ENCODE assay signal across 11 cellular contexts in the genomic region with DNA sequence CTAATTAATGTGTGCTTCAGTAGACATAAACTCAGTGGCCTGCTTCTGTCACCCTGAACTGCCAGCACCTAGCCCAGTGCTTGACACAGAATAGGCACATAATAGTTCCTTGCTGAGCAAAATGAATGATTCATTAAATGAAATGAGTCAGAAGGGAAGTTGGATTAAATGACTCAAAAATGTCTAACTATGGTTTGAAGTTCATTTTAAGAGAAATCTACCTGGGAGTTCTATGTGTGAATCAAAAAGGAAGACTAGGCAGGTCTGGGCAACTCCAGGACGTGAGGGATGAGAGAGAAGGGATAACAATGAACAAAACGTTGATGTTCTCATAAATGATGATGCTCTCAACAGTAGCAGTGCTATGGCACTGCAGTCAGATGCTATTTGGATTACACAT.
DNase-seq lines count a peak whose midpoint lies in the region; ATAC-seq, FAIRE-seq and TF ChIP-seq lines count a peak whose summit lies in the region.
"Had no signal": no experiment of that assay in that cellular context is flagged by ENCODE, and none has a peak within 500 bp of the region (broad histone marks: within the 10 kb centered on the region; RNA-seq: fewer than 3 reads in every experiment).

No MANE protein-coding gene starts in this region.

- ATAC-seq in GM18858 (IDR thresholded peaks at IDR 0.05; ENCODE audit: unreplicated experiment) (peak; percentile 86), omental fat pad (ENCODE audit: low FRiP score) (no peak)
- ATAC-seq: naive thymus-derived CD4-positive, alpha-beta T cell had no signal

- FAIRE-seq in H54 (lab: Jason Lieb, UNC) (peak; percentile 68), HTR-8/SVneo (lab: Jason Lieb, UNC) (peak; percentile 33)

- H3K4me3 Mint-ChIP-seq in mesothelial cell of epicardium = no peak overlapping the region

- no peaks in the 10 kb centered on the region for H3K27me3 Mint-ChIP-seq in mesothelial cell of epicardium (ENCODE audit: low read depth)

- no peaks in the 10 kb centered on the region for H3K9me3 Mint-ChIP-seq in mesothelial cell of epicardium
- H3K9me3 Mint-ChIP-seq: naive thymus-derived CD4-positive, alpha-beta T cell had no signal

- TF ChIP-seq CTCF in omental fat pad (IDR thresholded peaks at IDR 0.05) = no peak
- no peak for TF ChIP-seq CTCF in mesothelial cell of epicardium (IDR thresholded peaks at IDR 0.05; ENCODE audit: unreplicated experiment)

- no peaks in the 10 kb centered on the region for H3K4me1 Mint-ChIP-seq in mesothelial cell of epicardium

- H3K27ac Mint-ChIP-seq in mesothelial cell of epicardium = no peak overlapping the region

- H3K36me3 Mint-ChIP-seq in mesothelial cell of epicardium = no peaks in the 10 kb centered on the region
- H3K36me3 Mint-ChIP-seq: naive thymus-derived CD4-positive, alpha-beta T cell had no signal

- no peak for TF ChIP-seq POLR2A in H54 (IDR thresholded peaks at IDR 0.05; ENCODE audit: low read depth, low read length)

- DNase-seq in H54 (ENCODE audit: insufficient read length, low spot score) (peak; percentile 26), HTR-8/SVneo (ENCODE audit: insufficient read length, low spot score) (peak; percentile 18), iris pigment epithelial cell (ENCODE audit: low read depth) (peak; percentile 50), omental fat pad (ENCODE audit: low spot score) (no peak), NCI-H1694 treated with DMSO at 0.1 percent for 48 hours (lab: John Stamatoyannopoulos, UW) (no peak), mesothelial cell of epicardium (ENCODE audit: low spot score in 2 of 2, unreplicated experiment in 2 of 2) (no peak)
- no peak for DNase-seq in stimulated activated naive CD4-positive, alpha-beta T cell treated with Interleukin-2 at 50 U/mL for 16 hours (lab: John Stamatoyannopoulos, UW)
- DNase-seq: amygdala; naive thymus-derived CD4-positive, alpha-beta T cell; upper lobe of left lung had no signal

Comparison
In these comparisons a context has a peak if more than half of its experiments do, and no peak if none do; other contexts are left out.
1. DNase-seq: peak in H54 (single experiment), HTR-8/SVneo (single experiment) and iris pigment epithelial cell (single experiment); none in omental fat pad (single experiment), NCI-H1694 treated with DMSO at 0.1 percent for 48 hours (single experiment), stimulated activated naive CD4-positive, alpha-beta T cell treated with Interleukin-2 at 50 U/mL for 16 hours (single experiment) and mesothelial cell of epicardium (0 of 2).